Comparison of ENCODE assay signal across 8 cellular contexts in genomic region chr17:17681187-17681743, GRCh38. TPM values are rescaled to one million over a fixed set of nuclear protein-coding genes. Genes with fewer than 3 reads are reported as not detected.
DNase-seq lines count a peak whose midpoint lies in the region; ATAC-seq, FAIRE-seq and TF ChIP-seq lines count a peak whose summit lies in the region.

TSS of gene RAI1 (plus strand) at chr17:17681458. CDS start at chr17:17792949, 111,491 bp downstream.

- ATAC-seq in GM21528 (IDR thresholded peaks at IDR 0.05; ENCODE audit: low FRiP score, unreplicated experiment), result peak; percentile 47

- peak within 1 kb of the TSS; percentile 90 for H3K4me3 Mint-ChIP-seq in neural progenitor cell

- H3K27me3 ChIP-seq in neural progenitor cell, result peaks cover 92% of the 10 kb centered on the region

- in situ Hi-C loops in SK-MEL-5 (cut with HindIII; ENCODE audit: low pct_unique_long_range_greater_than_20kb, low sequenced_read_pairs), result no loop called here

- peak within 1 kb of the TSS; percentile 85 for H3K4me3 ChIP-seq in LNCaP clone FGC (ENCODE audit: low read depth, low read length)
- H3K4me3 ChIP-seq in neural progenitor cell, result peak within 1 kb of the TSS; percentile 74

- H2AFZ ChIP-seq in neural progenitor cell (replicated peaks), result no peak within 1 kb of the TSS

- no peaks in the 10 kb centered on the region for H3K9me3 ChIP-seq in neural progenitor cell (ENCODE audit: low read depth)

- peaks cover 30% of the 10 kb centered on the region for H3F3A ChIP-seq in neural progenitor cell (ENCODE audit: low read depth)

- no peaks in the 10 kb centered on the region for H3K36me3 Mint-ChIP-seq in neural progenitor cell

- no peak within 1 kb of the TSS for H3K9ac ChIP-seq in neural progenitor cell

- no peak for FAIRE-seq in D721Med (lab: Jason Lieb, UNC)
- no peak for FAIRE-seq in frontal cortex (lab: Jason Lieb, UNC)

- H3K79me2 ChIP-seq in neural progenitor cell (ENCODE audit: low read depth), result peaks cover 33% of the 10 kb centered on the region

- no peaks in the 10 kb centered on the region for H3K9me3 Mint-ChIP-seq in neural progenitor cell

- peaks cover 34% of the 10 kb centered on the region for H4K20me1 ChIP-seq in neural progenitor cell (ENCODE audit: low read depth)

- H3K4me2 ChIP-seq in neural progenitor cell, result peak within 1 kb of the TSS; percentile 95

- H3K27me3 Mint-ChIP-seq in neural progenitor cell (ENCODE audit: insufficient read depth, low read depth), result peaks cover 13% of the 10 kb centered on the region

- H3K4me1 Mint-ChIP-seq in neural progenitor cell, result peaks cover 49% of the 10 kb centered on the region

- no peaks in the 10 kb centered on the region for H3K36me3 ChIP-seq in neural progenitor cell

- TF ChIP-seq CTCF in D721Med (IDR thresholded peaks at IDR 0.05; ENCODE audit: insufficient read depth, missing control alignments), result peak; percentile 33
- peak; percentile 86 for TF ChIP-seq CTCF in LNCaP clone FGC (IDR thresholded peaks at IDR 0.05; ENCODE audit: control insufficient read depth, extremely low read depth, insufficient read depth)
- peak; percentile 61 for TF ChIP-seq CTCF in neural progenitor cell (IDR thresholded peaks at IDR 0.05)

- H3K27ac Mint-ChIP-seq in neural progenitor cell, result peak within 1 kb of the TSS; percentile 76

- peaks cover 23% of the 10 kb centered on the region for H3K4me1 ChIP-seq in neural progenitor cell

- DNase-seq in D721Med (ENCODE audit: insufficient read length, low spot score) (no peak), LNCaP clone FGC (ENCODE audit: low read depth) (no peak), SK-MEL-5 (ENCODE audit: low read depth, low spot score) (peak; percentile 72), frontal cortex (ENCODE audit: low spot score in 2 of 2) (peak; percentile 88 to 89), neural progenitor cell (ENCODE audit: low spot score) (peak; percentile 90), superior temporal gyrus (ENCODE audit: extremely low spot score) (peak; percentile 75)
- peak; percentile 73 for DNase-seq in activated naive CD4-positive, alpha-beta T cell treated with Interleukin-2 at 50 U/mL for 16 hours

- H3K27ac ChIP-seq in neural progenitor cell, result no peak within 1 kb of the TSS

RNA-seq across cellular contexts. Expression of gene RAI1, which starts in this region (rescaled TPM):
- total RNA-seq in SK-MEL-5 (2014; rRNA removed; shearing (Covaris generic)), result 9.4 and 15.9 TPM in 2 replicates
- polyA plus RNA-seq in SK-MEL-5 (2015; cell fraction: cytosol; rRNA removed), result 59.3 and 80.8 TPM in 2 replicates
- polyA plus RNA-seq in SK-MEL-5 (2015; cell fraction: nucleus; rRNA removed), result 57.7 and 83.7 TPM in 2 replicates
- total RNA-seq in frontal cortex, result 16.7 TPM
- 18.0 and 27.4 TPM in 2 replicates for total RNA-seq in neural progenitor cell (ENCODE audit: low replicate concordance)

Comparison
In these comparisons a context has a peak if more than half of its experiments do, and no peak if none do; other contexts are left out.
1. DNase-seq: peak in SK-MEL-5 (single experiment), activated naive CD4-positive, alpha-beta T cell treated with Interleukin-2 at 50 U/mL for 16 hours (single experiment), frontal cortex (2 of 2), neural progenitor cell (single experiment) and superior temporal gyrus (single experiment); none in D721Med (single experiment) and LNCaP clone FGC (single experiment).
2. CTCF ChIP-seq: peak in every context shown above with its lines; median percentile 86 in LNCaP clone FGC; 61 in neural progenitor cell; 33 in D721Med.